Comparison of ENCODE assay signal across 8 cellular contexts in the genomic region with DNA sequence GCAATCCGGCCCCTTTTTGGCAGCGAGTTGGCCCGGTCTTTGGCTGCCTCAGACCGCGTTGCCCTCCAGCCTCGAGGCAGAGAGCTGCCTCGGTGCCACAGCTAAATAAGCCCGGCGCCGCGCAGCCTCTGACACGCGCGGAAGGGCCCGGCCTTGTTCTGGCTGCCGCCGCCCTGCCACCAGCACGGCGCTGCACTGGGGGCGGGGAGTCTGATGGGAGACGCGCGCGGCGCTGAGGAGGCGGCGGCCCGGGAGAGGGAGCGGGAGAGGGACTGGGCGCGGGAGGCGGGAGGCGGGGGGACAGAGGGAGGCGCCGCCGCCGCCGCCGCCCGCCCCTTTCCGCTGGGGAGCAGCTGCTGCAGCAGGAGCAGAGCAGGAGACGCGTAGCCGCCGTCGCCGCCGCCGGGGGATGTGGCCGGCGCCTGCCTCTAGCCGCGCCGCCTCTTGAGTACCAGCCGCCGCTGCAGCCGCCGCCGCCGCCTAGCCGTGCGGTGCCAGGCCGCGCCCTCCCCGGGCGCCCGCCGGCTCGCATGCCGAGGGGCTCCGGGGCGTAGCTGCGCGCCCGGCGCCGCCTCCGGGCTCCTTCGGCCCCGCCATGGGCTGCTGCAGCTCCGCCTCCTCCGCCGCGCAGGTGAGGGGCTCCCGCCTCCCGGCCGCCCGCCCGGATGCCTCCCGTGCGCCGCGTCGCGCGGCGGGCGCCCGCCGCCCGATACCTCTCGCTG. TPM values are rescaled to one million over a fixed set of nuclear protein-coding genes. Genes with fewer than 3 reads are reported as not detected.
DNase-seq lines count a peak whose midpoint lies in the region; ATAC-seq lines count a peak whose summit lies in the region.

A gene (plus strand): TSS at position 378 of the 722 bp plus-strand sequence. CDS start 218 bp downstream, at position 596.

- ATAC-seq in natural killer cell treated with Interleukin-12 subunit alpha and Interleukin-12 subunit beta and Interleukin-15 and Interleukin-18, amount 100 ng/mL, for 72 hours, result peak; percentile 97

- no peaks in the 10 kb centered on the region for H3K36me3 Mint-ChIP-seq in natural killer cell treated with Interleukin-12 subunit alpha and Interleukin-12 subunit beta and Interleukin-15 and Interleukin-18, amount 100 ng/mL, for 72 hours

- H3K9me3 Mint-ChIP-seq in natural killer cell treated with Interleukin-12 subunit alpha and Interleukin-12 subunit beta and Interleukin-15 and Interleukin-18, amount 100 ng/mL, for 72 hours, result no peaks in the 10 kb centered on the region

- DNase-seq in EH (ENCODE audit: low read depth) (peak; percentile 96), GOT3 (lab: John Stamatoyannopoulos, UW) (peak; percentile 79), LHCN-M2 (ENCODE audit: low read depth) (peak; percentile 95), RPMI8226 (peak; percentile 94), fibroblast of peridontal ligament (ENCODE audit: extremely low read depth) (peak; percentile 91)
- DNase-seq in activated T-helper 9 cell treated with anti-CD3 and anti-CD28 coated beads, Interleukin-2, amount 50 U/mL, for 16 hours (ENCODE audit: low read depth), result peak; percentile 91
- DNase-seq in natural killer cell treated with Interleukin-12 subunit alpha and Interleukin-12 subunit beta and Interleukin-15 and Interleukin-18, amount 100 ng/mL, for 72 hours (ENCODE audit: low spot score), result peak; percentile 96
- peak; percentile 93 for DNase-seq in stimulated activated naive CD4-positive, alpha-beta T cell treated with Interleukin-2 at 50 U/mL for 16 hours (lab: John Stamatoyannopoulos, UW)

- peaks cover 17 to 21% of the 10 kb centered on the region in 2 donors for H3K4me1 Mint-ChIP-seq in natural killer cell treated with Interleukin-12 subunit alpha and Interleukin-12 subunit beta and Interleukin-15 and Interleukin-18, amount 100 ng/mL, for 72 hours (ENCODE audit: low read depth in 2 of 2)

- peak within 1 kb of the TSS; percentile 71 to 79 for H3K27ac Mint-ChIP-seq in natural killer cell treated with Interleukin-12 subunit alpha and Interleukin-12 subunit beta and Interleukin-15 and Interleukin-18, amount 100 ng/mL, for 72 hours

- H3K27me3 Mint-ChIP-seq in natural killer cell treated with Interleukin-12 subunit alpha and Interleukin-12 subunit beta and Interleukin-15 and Interleukin-18, amount 100 ng/mL, for 72 hours, result peaks cover 21 to 38% of the 10 kb centered on the region in 2 donors

- H3K4me3 Mint-ChIP-seq in natural killer cell treated with Interleukin-12 subunit alpha and Interleukin-12 subunit beta and Interleukin-15 and Interleukin-18, amount 100 ng/mL, for 72 hours, result peak within 1 kb of the TSS; percentile 96

RNA-seq across cellular contexts. Expression of the gene that starts here (rescaled TPM):
- 30.5 and 32.0 TPM in 2 replicates for total RNA-seq in LHCN-M2 (2014; rRNA removed)
- polyA plus RNA-seq in LHCN-M2 (2012), result 5.6 TPM
- 1 to 10 TPM; 6.5 to 8.4 TPM for total RNA-seq in natural killer cell treated with Interleukin-12 subunit alpha and Interleukin-12 subunit beta and Interleukin-15 and Interleukin-18, amount 100 ng/mL, for 72 hours

Comparison
In these comparisons a context has a peak if more than half of its experiments do, and no peak if none do; other contexts are left out.
1. Peak in every context shown above with its lines: DNase-seq and ATAC-seq.